In the genomic region with DNA sequence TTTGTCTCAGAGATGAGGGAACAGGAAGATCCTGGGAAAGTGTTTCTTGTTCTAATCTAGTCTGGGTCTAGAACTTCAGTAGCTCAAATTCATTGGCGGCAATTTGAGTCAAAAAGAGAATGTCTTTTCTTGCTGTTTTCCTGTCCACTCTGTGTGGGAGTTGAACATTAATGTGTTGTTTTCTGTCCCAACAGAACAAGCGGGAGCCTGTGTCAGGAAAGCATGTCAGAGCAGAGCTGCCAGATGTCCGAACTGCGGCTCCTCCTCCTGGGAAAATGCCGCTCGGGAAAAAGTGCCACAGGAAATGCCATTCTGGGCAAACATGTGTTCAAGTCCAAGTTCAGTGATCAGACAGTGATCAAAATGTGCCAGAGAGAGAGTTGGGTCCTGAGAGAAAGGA, we compare ENCODE assay signal across 25 cellular contexts. TPM values are rescaled to one million over a fixed set of nuclear protein-coding genes. Genes with fewer than 3 reads are reported as not detected.
DNase-seq lines count a peak whose midpoint lies in the region; ATAC-seq and TF ChIP-seq lines count a peak whose summit lies in the region.
"Had no signal": no experiment of that assay in that cellular context is flagged by ENCODE, and none has a peak within 500 bp of the region (broad histone marks: within the 10 kb centered on the region; RNA-seq: fewer than 3 reads in every experiment).

No MANE protein-coding gene starts in this region.

- H3K27ac ChIP-seq in heart right ventricle (peak overlapping the region; percentile 10 to 73 (median 46)), gastroesophageal sphincter (peak overlapping the region in 2 of 4 donors; percentile 33 to 35), muscle layer of duodenum (ENCODE audit: low read length) (peak overlapping the region; percentile 36), upper lobe of right lung (no peak overlapping the region)
- H3K27ac ChIP-seq: A549, BLaER1, pancreas had no signal

- ATAC-seq in heart right ventricle (peak; percentile 36 to 87 (median 76)), gastroesophageal sphincter (peak; percentile 34), upper lobe of right lung (no peak), HG02759 (IDR thresholded peaks at IDR 0.05; ENCODE audit: unreplicated experiment) (no peak)
- ATAC-seq: A549; activated CD8-positive, alpha-beta T cell treated with anti-CD3 and anti-CD28 coated beads for 36 hours; pancreas had no signal

- 49 to 64% methylated on average over 6 of the region's 6 CpGs for WGBS in heart right ventricle, 2 donors
- WGBS in gastroesophageal sphincter (ENCODE audit: low coverage in 1 of 2), 2 donors = 50 to 66% methylated on average over 1 to 5 of the region's 6 CpGs

- peak overlapping the region; percentile 10 to 54 (median 42) for H3K4me3 ChIP-seq in heart right ventricle
- peak overlapping the region; percentile 2 to 39 for H3K4me3 ChIP-seq in gastroesophageal sphincter
- peak overlapping the region in 1 of 2 donors; percentile 19 for H3K4me3 ChIP-seq in muscle layer of duodenum (ENCODE audit: low read depth in 1 of 2, low read length in 2 of 2)
- peak overlapping the region; percentile 41 for H3K4me3 ChIP-seq in upper lobe of right lung
- H3K4me3 ChIP-seq: A549, BLaER1, MG63, pancreas had no signal

- TF ChIP-seq CTCF in heart right ventricle (IDR thresholded peaks at IDR 0.05) = no peak
- TF ChIP-seq CTCF in gastroesophageal sphincter (IDR thresholded peaks at IDR 0.05) = no peak
- no peak for TF ChIP-seq CTCF in upper lobe of right lung (IDR thresholded peaks at IDR 0.05)

- peaks cover 0 to 62% (median 31%) of the 10 kb centered on the region in 9 donors for H3K4me1 ChIP-seq in heart right ventricle
- H3K4me1 ChIP-seq in gastroesophageal sphincter = no peaks in the 10 kb centered on the region
- no peaks in the 10 kb centered on the region for H3K4me1 ChIP-seq in muscle layer of duodenum (ENCODE audit: control insufficient read depth in 1 of 2, insufficient read depth in 2 of 2, low read length in 2 of 2)
- H3K4me1 ChIP-seq in upper lobe of right lung = no peaks in the 10 kb centered on the region
- H3K4me1 ChIP-seq: A549, BLaER1, pancreas, uterus had no signal

- no peak for TF ChIP-seq POLR2A in gastroesophageal sphincter (IDR thresholded peaks at IDR 0.05)

- intact Hi-C loops in heart right ventricle (cut with DNase I) = loop anchor here in 3 of 10 donors (5.0 kb wide), 1 partner anchor 51 kb away; no protein-coding TSS in a partner anchor
- intact Hi-C loops in cardiac septum (cut with DNase I) = no loop called here
- intact Hi-C loops in upper lobe of right lung (cut with DNase I) = loop anchor here (10.0 kb wide), 1 partner anchor 48 kb away; a partner anchor contains a TSS

- H3K36me3 ChIP-seq in heart right ventricle (peaks cover 0 to 74% (median 6%) of the 10 kb centered on the region in 9 donors), gastroesophageal sphincter (no peaks in the 10 kb centered on the region), muscle layer of duodenum (ENCODE audit: control insufficient read depth in 1 of 2, insufficient read depth in 2 of 2, low read length in 2 of 2) (no peaks in the 10 kb centered on the region), upper lobe of right lung (peaks cover 3% of the 10 kb centered on the region)
- H3K36me3 ChIP-seq: BLaER1, MG63, pancreas, uterus had no signal

- H3K27me3 ChIP-seq in heart right ventricle (no peaks in the 10 kb centered on the region), gastroesophageal sphincter (no peaks in the 10 kb centered on the region), muscle layer of duodenum (ENCODE audit: low read depth, low read length) (no peaks in the 10 kb centered on the region), upper lobe of right lung (no peaks in the 10 kb centered on the region)
- H3K27me3 ChIP-seq: BLaER1, MG63, pancreas, uterus had no signal

- peaks cover 0 to 24% (median 15%) of the 10 kb centered on the region in 11 donors for H3K9me3 ChIP-seq in heart right ventricle
- H3K9me3 ChIP-seq in gastroesophageal sphincter = peaks cover 0 to 25% (median 0%) of the 10 kb centered on the region in 3 donors
- peaks cover 0 to 12% of the 10 kb centered on the region in 2 donors for H3K9me3 ChIP-seq in muscle layer of duodenum (ENCODE audit: control insufficient read depth in 1 of 2, low read length in 2 of 2)
- peaks cover 11% of the 10 kb centered on the region for H3K9me3 ChIP-seq in upper lobe of right lung
- H3K9me3 ChIP-seq: A549, MG63, pancreas, uterus had no signal

- no peak for DNase-seq in heart right ventricle
- DNase-seq in cardiac septum (ENCODE audit: low spot score) = no peak
- DNase-seq in upper lobe of right lung = no peak
- DNase-seq in T-helper 9 cell = no peak
- DNase-seq in cerebellar nuclear complex (lab: John Stamatoyannopoulos, UW) = no peak
- DNase-seq: activated CD8-positive, alpha-beta T cell treated with anti-CD3 and anti-CD28 coated beads for 36 hours; activated naive CD4-positive, alpha-beta T cell treated with Interleukin-2 at 50 U/mL for 16 hours; activated T-cell treated with anti-CD3 and anti-CD28 coated beads, Interleukin-2, amount 50 U/mL, for 1 hour; DMS53; foreskin melanocyte; HCEC 1CT; IMR-90; MG63; naive B cell; NCI-H1694; NCI-H748 treated with DMSO at 0.1 percent for 48 hours; pancreas; stimulated activated CD4-positive, alpha-beta T cell treated with anti-CD3 and anti-CD28 coated beads, Interleukin-4, amount 100 ng/mL, for 1 hour; uterus had no signal

- TF ChIP-seq EP300 in gastroesophageal sphincter (IDR thresholded peaks at IDR 0.05) = no peak

RNA-seq across cellular contexts. Expression of a gene that starts 16.0 kb away (rescaled TPM):
- 10 to 100 TPM; 13.4 to 39.4 (median 16.2) TPM for total RNA-seq in heart right ventricle
- 10 to 100 TPM; 19.2 to 19.5 TPM for polyA plus RNA-seq in heart right ventricle
- 16.3 TPM for total RNA-seq in cardiac septum
- total RNA-seq in gastroesophageal sphincter = 10 to 100 TPM in 3 of 4 donors, 1 to 10 TPM in 1; 6.1 to 19.1 (median 12.5) TPM
- 42.3 TPM for total RNA-seq in upper lobe of right lung
- total RNA-seq: astrocyte, IMR-90 had no signal
- polyA plus RNA-seq: A549, IMR-90 had no signal

RNA-seq across cellular contexts. Expression of a gene that starts 48.2 kb away (rescaled TPM):
- 10 to 100 TPM in 6 of 10 donors, 1 to 10 TPM in 4; 7.5 to 41.2 (median 19.6) TPM for total RNA-seq in heart right ventricle
- polyA plus RNA-seq in heart right ventricle = 10 to 100 TPM; 43.9 to 77.5 TPM
- total RNA-seq in cardiac septum = 13.0 TPM
- total RNA-seq in gastroesophageal sphincter = 10 to 100 TPM in 3 of 4 donors, 1 to 10 TPM in 1; 5.1 to 30.0 (median 17.8) TPM
- 47.0 TPM for total RNA-seq in upper lobe of right lung
- total RNA-seq: astrocyte, IMR-90 had no signal
- polyA plus RNA-seq: A549, IMR-90 had no signal

Comparison
In these comparisons a context has a peak if more than half of its experiments do, and no peak if none do; other contexts are left out.
1. ATAC-seq: peak in heart right ventricle (8 of 8) and gastroesophageal sphincter (single experiment); none in upper lobe of right lung (single experiment) and HG02759 (single experiment).